Comparison of ENCODE assay signal across 25 cellular contexts in the genomic region with DNA sequence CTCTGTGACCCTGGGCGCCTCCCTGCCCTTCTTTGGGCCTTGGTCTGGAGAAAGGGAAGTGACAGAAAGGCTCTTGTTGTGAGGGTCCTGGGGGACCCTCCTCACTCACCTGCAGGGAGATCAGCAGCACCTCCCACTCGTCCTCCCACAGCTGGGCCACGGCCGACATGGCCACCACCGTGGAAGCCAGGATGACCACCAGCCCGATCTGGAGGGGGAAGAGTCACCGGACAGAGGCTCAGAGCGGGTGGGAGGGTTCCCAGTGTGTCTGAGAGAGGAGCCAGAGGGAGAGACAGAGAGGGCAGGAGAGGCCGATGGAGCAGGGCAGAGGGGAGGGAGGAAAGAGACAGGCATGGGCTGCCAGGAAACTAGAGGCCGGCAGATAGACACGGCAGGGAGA. TPM values are rescaled to one million over a fixed set of nuclear protein-coding genes. Genes with fewer than 3 reads are reported as not detected.
DNase-seq lines count a peak whose midpoint lies in the region; ATAC-seq, FAIRE-seq and TF ChIP-seq lines count a peak whose summit lies in the region.
"Had no signal": no experiment of that assay in that cellular context is flagged by ENCODE, and none has a peak within 500 bp of the region (broad histone marks: within the 10 kb centered on the region; RNA-seq: fewer than 3 reads in every experiment).

No MANE protein-coding gene starts in this region.

- H2BK120ac ChIP-seq in neuronal stem cell (ENCODE audit: low read depth, low read length), result no peak overlapping the region

- H3K36me3 ChIP-seq in HepG2 (replicated peaks in 1 of 2; ENCODE audit: control insufficient read depth in 1 of 2, insufficient read depth in 2 of 2, low read length in 2 of 2), result peaks cover 27 to 34% of the 10 kb centered on the region in 2 experiments; a peak in 4 of 5 replicates
- no peaks in the 10 kb centered on the region for H3K36me3 ChIP-seq in right lobe of liver
- H3K36me3 ChIP-seq in neuronal stem cell (replicated peaks in 1 of 2; ENCODE audit: control insufficient read depth in 2 of 2, insufficient read depth in 2 of 2, low read length in 2 of 2), result no peaks in the 10 kb centered on the region
- H3K36me3 ChIP-seq: BE2C, HAP-1 had no signal

- H3K27me3 ChIP-seq in HepG2 (ENCODE audit: control insufficient read depth in 1 of 2, insufficient read depth in 2 of 2, low read length in 2 of 2) (no peaks in the 10 kb centered on the region), right lobe of liver (no peaks in the 10 kb centered on the region), neuronal stem cell (ENCODE audit: control insufficient read depth in 3 of 3, insufficient read depth in 3 of 3, low read depth in 1 of 3, low read length in 3 of 3) (peaks cover 0 to 48% (median 0%) of the 10 kb centered on the region in 3 experiments)
- H3K27me3 ChIP-seq: BE2C; BLaER1 treated with 17β-estradiol and CSF1 and Interleukin-3, amounts not matched to agents 10 nM and 100 nM had no signal

- H3K79me2 ChIP-seq in HepG2 (ENCODE audit: insufficient read depth, low read length), result no peaks in the 10 kb centered on the region

- DNase-seq in HepG2 (ENCODE audit: low spot score), result no peak
- DNase-seq in right lobe of liver, result no peak
- DNase-seq in neuronal stem cell (ENCODE audit: low spot score), result no peak
- DNase-seq in NCI-H526 treated with DMSO at 0.1 percent for 48 hours (lab: John Stamatoyannopoulos, UW), result no peak
- no peak for DNase-seq in activated T-helper 1 cell treated with anti-CD3 and anti-CD28 coated beads, Interleukin-12 subunit alpha, Interleukin-12 subunit beta, Interleukin-2, Interleukin-4 antibody, amounts not matched to agents 30 ng/mL and 10 ng/mL and 1 ng/mL, durations not matched to agents 14 hours and 24 hours and 36 hours (ENCODE audit: low spot score)
- DNase-seq: 8988T; ACHN; AML-193; BE2C; Calu3; CD4-positive, alpha-beta T cell; CD8-positive, alpha-beta memory T cell; DMS53; DMS79 treated with DMSO at 0.1 percent for 48 hours; GF-D8; HFFc6 had no signal

- TF ChIP-seq RAD21 in HepG2 (CRISPR knock-in tag; IDR thresholded peaks at IDR 0.05), result no peak

- TF ChIP-seq EP300 in HepG2 (IDR thresholded peaks at IDR 0.05; ENCODE audit: low read depth in 2 of 2, low read length in 2 of 2) (no peak), HepG2 (CRISPR knock-in tag; IDR thresholded peaks at IDR 0.05; ENCODE audit: borderline replicate concordance) (no peak)

- H2BK12ac ChIP-seq in neuronal stem cell (ENCODE audit: low read length), result no peak overlapping the region

- no TSS peak for BruUV-seq in HepG2 (replicated peaks; lab: Mats Ljungman, UMichigan)

- H3K18ac ChIP-seq in neuronal stem cell (ENCODE audit: low read length), result peak overlapping the region; percentile 44

- no peak for TF ChIP-seq CTCF in HepG2 (CRISPR knock-in tag; IDR thresholded peaks at IDR 0.05)
- no peak for TF ChIP-seq CTCF in right lobe of liver (IDR thresholded peaks at IDR 0.05)

- CTCF ChIA-PET in HepG2 (lab: Yijun Ruan, JAX; ENCODE audit: low intra/inter-chr PET ratio, low total read pairs), result no interaction called here

- H2AK5ac ChIP-seq in neuronal stem cell (ENCODE audit: low read depth, low read length), result peak overlapping the region; percentile 93

- H3K27me3 Mint-ChIP-seq in activated T-helper 1 cell treated with anti-CD3 and anti-CD28 coated beads, Interleukin-12 subunit alpha, Interleukin-12 subunit beta, Interleukin-2, Interleukin-4 antibody, amounts not matched to agents 30 ng/mL and 10 ng/mL and 1 ng/mL, durations not matched to agents 14 hours and 24 hours and 36 hours (ENCODE audit: insufficient read depth), result peaks cover 8% of the 10 kb centered on the region
- H3K27me3 Mint-ChIP-seq: CD4-positive, alpha-beta T cell had no signal

- TF ChIP-seq POLR2A in HepG2 (IDR thresholded peaks at IDR 0.05; ENCODE audit: insufficient read depth in 1 of 2, low read depth in 2 of 2, low read length in 2 of 2) (no peak), right lobe of liver (IDR thresholded peaks at IDR 0.05) (no peak)

- H3K9me3 Mint-ChIP-seq in activated T-helper 1 cell treated with anti-CD3 and anti-CD28 coated beads, Interleukin-12 subunit alpha, Interleukin-12 subunit beta, Interleukin-2, Interleukin-4 antibody, amounts not matched to agents 30 ng/mL and 10 ng/mL and 1 ng/mL, durations not matched to agents 14 hours and 24 hours and 36 hours, result no peaks in the 10 kb centered on the region
- H3K9me3 Mint-ChIP-seq: CD4-positive, alpha-beta T cell; CD8-positive, alpha-beta memory T cell; GM23338; HFFc6 had no signal

- in situ Hi-C loops in HepG2 (cut with HindIII; ENCODE audit: extremely low pct_ligation_motif_present, low pct_unique_long_range_greater_than_20kb), result loop anchor here (5.0 kb wide), 1 partner anchor 83 kb away; no protein-coding TSS in a partner anchor

- H3K9ac ChIP-seq in HepG2 (ENCODE audit: insufficient read depth, low read depth, low read length), result no peak overlapping the region
- peak overlapping the region; percentile 55 for H3K9ac ChIP-seq in neuronal stem cell (ENCODE audit: low read depth, low read length, poor library complexity)
- H3K9ac ChIP-seq: BLaER1 treated with 17β-estradiol and CSF1 and Interleukin-3, amounts not matched to agents 10 nM and 100 nM had no signal

- no peak overlapping the region for H3K4ac ChIP-seq in neuronal stem cell (ENCODE audit: low read length)

- peak overlapping the region; percentile 58 for H2BK5ac ChIP-seq in neuronal stem cell (ENCODE audit: low read length)

- intact Hi-C loops in HepG2 (cut with micrococcal nuclease; ENCODE audit: unreplicated experiment) (no loop called here), right lobe of liver (cut with DNase I) (loop anchor here in 1 of 2 donors (5.0 kb wide), 1 partner anchor 83 kb away; no protein-coding TSS in a partner anchor)
- intact Hi-C loops in activated T-helper 1 cell treated with anti-CD3 and anti-CD28 coated beads, Interleukin-12 subunit alpha, Interleukin-12 subunit beta, Interleukin-2, Interleukin-4 antibody, amounts not matched to agents 30 ng/mL and 10 ng/mL and 1 ng/mL, durations not matched to agents 14 hours and 24 hours and 36 hours (cut with micrococcal nuclease), result no loop called here

- POLR2A ChIA-PET in HepG2 (lab: Yijun Ruan, JAX), result no interaction called here

- no peaks in the 10 kb centered on the region for H3K4me1 Mint-ChIP-seq in activated T-helper 1 cell treated with anti-CD3 and anti-CD28 coated beads, Interleukin-12 subunit alpha, Interleukin-12 subunit beta, Interleukin-2, Interleukin-4 antibody, amounts not matched to agents 30 ng/mL and 10 ng/mL and 1 ng/mL, durations not matched to agents 14 hours and 24 hours and 36 hours (ENCODE audit: low read depth)
- H3K4me1 Mint-ChIP-seq: CD14-positive monocyte; CD8-positive, alpha-beta memory T cell had no signal

- H3K4me3 Mint-ChIP-seq in activated T-helper 1 cell treated with anti-CD3 and anti-CD28 coated beads, Interleukin-12 subunit alpha, Interleukin-12 subunit beta, Interleukin-2, Interleukin-4 antibody, amounts not matched to agents 30 ng/mL and 10 ng/mL and 1 ng/mL, durations not matched to agents 14 hours and 24 hours and 36 hours, result no peak overlapping the region
- H3K4me3 Mint-ChIP-seq: CD14-positive monocyte; CD4-positive, alpha-beta T cell; GM23338; HFFc6 had no signal

- H3K27ac Mint-ChIP-seq in activated T-helper 1 cell treated with anti-CD3 and anti-CD28 coated beads, Interleukin-12 subunit alpha, Interleukin-12 subunit beta, Interleukin-2, Interleukin-4 antibody, amounts not matched to agents 30 ng/mL and 10 ng/mL and 1 ng/mL, durations not matched to agents 14 hours and 24 hours and 36 hours, result no peak overlapping the region
- H3K27ac Mint-ChIP-seq: CD4-positive, alpha-beta T cell; GM23338; HFFc6 had no signal

- H4K91ac ChIP-seq in neuronal stem cell (ENCODE audit: low read depth, low read length, poor library complexity), result peak overlapping the region; percentile 40

- no peaks in the 10 kb centered on the region for H4K20me1 ChIP-seq in HepG2 (ENCODE audit: insufficient read depth, low read length)

- WGBS in HepG2 (ENCODE audit: low lambda C conversion rate), result 99% methylated on average over 10 of the region's 11 CpGs
- 75% methylated on average over 9 of the region's 11 CpGs for WGBS in right lobe of liver (ENCODE audit: insufficient coverage, low coverage, low lambda C conversion rate, missing lambda C conversion rate)
- WGBS in neuronal stem cell (ENCODE audit: extremely low coverage in 2 of 2, insufficient read length in 2 of 2, insufficient replicate concordance in 1 of 2), 2 donors, result no CpG with 5 or more reads among the region's 11 CpGs

- no peak overlapping the region for H3K23ac ChIP-seq in neuronal stem cell (ENCODE audit: low read depth, low read length, poor library complexity)

- ATAC-seq in HepG2 (no peak), right lobe of liver (no peak)
- ATAC-seq: A549, GM23338 had no signal

- no peak overlapping the region for H4K8ac ChIP-seq in neuronal stem cell (ENCODE audit: low read depth, low read length)

- no peak overlapping the region for H3K27ac ChIP-seq in HepG2 (ENCODE audit: extremely low read length, insufficient read depth, low read length)
- no peak overlapping the region for H3K27ac ChIP-seq in right lobe of liver
- H3K27ac ChIP-seq in neuronal stem cell (replicated peaks; ENCODE audit: low read length), result no peak overlapping the region
- H3K27ac ChIP-seq: A549; BLaER1 treated with 17β-estradiol and CSF1 and Interleukin-3, amounts not matched to agents 10 nM and 100 nM had no signal

- no peak overlapping the region for H2AFZ ChIP-seq in HepG2 (ENCODE audit: low read length)
- no peak overlapping the region for H2AFZ ChIP-seq in neuronal stem cell (ENCODE audit: low read length)
- H2AFZ ChIP-seq: GM23338 had no signal

- no peak overlapping the region for H2BK15ac ChIP-seq in neuronal stem cell (ENCODE audit: low read length)

- H3K14ac ChIP-seq in neuronal stem cell (ENCODE audit: low read length), result peak overlapping the region; percentile 2

- FAIRE-seq in HepG2 (lab: Jason Lieb, UNC), result no peak
- FAIRE-seq: A549, GM12891, GM18507, H54 had no signal

- no peak overlapping the region for H3K4me2 ChIP-seq in HepG2 (ENCODE audit: low read depth, low read length)
- H3K4me2 ChIP-seq in neuronal stem cell (ENCODE audit: insufficient read depth, low read length, poor library complexity, severe bottlenecking), result no peak overlapping the region
- H3K4me2 ChIP-seq: A549; BLaER1 treated with 17β-estradiol and CSF1 and Interleukin-3, amounts not matched to agents 10 nM and 100 nM; GM23338 had no signal

- H3K4me3 ChIP-seq in HepG2 (replicated peaks in 1 of 3; ENCODE audit: insufficient read depth in 1 of 3, low read depth in 2 of 3, low read length in 3 of 3) (no peak overlapping the region), right lobe of liver (no peak overlapping the region), neuronal stem cell (ENCODE audit: low read length in 2 of 2) (no peak overlapping the region)
- H3K4me3 ChIP-seq: A549; BLaER1 treated with 17β-estradiol and CSF1 and Interleukin-3, amounts not matched to agents 10 nM and 100 nM; GM23338; HAP-1 had no signal

- peaks cover 2% of the 10 kb centered on the region for H3K79me1 ChIP-seq in neuronal stem cell (ENCODE audit: low read depth, low read length)

- H3K36me3 Mint-ChIP-seq in activated T-helper 1 cell treated with anti-CD3 and anti-CD28 coated beads, Interleukin-12 subunit alpha, Interleukin-12 subunit beta, Interleukin-2, Interleukin-4 antibody, amounts not matched to agents 30 ng/mL and 10 ng/mL and 1 ng/mL, durations not matched to agents 14 hours and 24 hours and 36 hours (ENCODE audit: low read depth), result no peaks in the 10 kb centered on the region

- H3K4me1 ChIP-seq in HepG2 (ENCODE audit: insufficient read depth, low read length) (no peaks in the 10 kb centered on the region), right lobe of liver (no peaks in the 10 kb centered on the region), neuronal stem cell (ENCODE audit: control insufficient read depth in 2 of 2, insufficient read depth in 1 of 2, low read depth in 1 of 2, low read length in 2 of 2) (peaks cover 0 to 4% of the 10 kb centered on the region in 2 donors)
- H3K4me1 ChIP-seq: BE2C; BLaER1 treated with 17β-estradiol and CSF1 and Interleukin-3, amounts not matched to agents 10 nM and 100 nM; HAP-1 had no signal

- H3K9me3 ChIP-seq in HepG2 (ENCODE audit: low read length) (no peaks in the 10 kb centered on the region), right lobe of liver (no peaks in the 10 kb centered on the region), neuronal stem cell (replicated peaks in 1 of 2; ENCODE audit: control insufficient read depth in 2 of 2, insufficient read depth in 1 of 2, low read depth in 1 of 2, low read length in 2 of 2) (no peaks in the 10 kb centered on the region)
- H3K9me3 ChIP-seq: A549; BE2C; BLaER1 treated with 17β-estradiol and CSF1 and Interleukin-3, amounts not matched to agents 10 nM and 100 nM; HAP-1 had no signal

RNA-seq across cellular contexts. Expression of a gene that starts 16.8 kb away (rescaled TPM):
- total RNA-seq in HepG2 (2016; rRNA removed; fragmentation: Illumina TruSeq; extraction: Trizol) (not detected in 2 replicates), right lobe of liver (under 1 TPM in 1 of 6 experiments, not detected in 5; 0.09 TPM)
- not detected in 2 replicates for total RNA-seq in HepG2 (2016; cell fraction: cytosol; rRNA removed; fragmentation: Illumina TruSeq; extraction: Trizol; ENCODE audit: low read depth)
- not detected in 2 replicates for total RNA-seq in HepG2 (2016; cell fraction: insoluble cytoplasmic fraction; rRNA removed; fragmentation: Illumina TruSeq; extraction: Trizol)
- total RNA-seq in HepG2 (2016; cell fraction: membrane; rRNA removed; fragmentation: Illumina TruSeq; extraction: Trizol), result not detected in 2 replicates
- not detected in 2 replicates for total RNA-seq in HepG2 (2016; cell fraction: nucleus; rRNA removed; fragmentation: Illumina TruSeq; extraction: Trizol)
- polyA plus RNA-seq in HepG2 (2011; rRNA removed), result not detected in 2 replicates
- 0.03 TPM in 1 of 2 replicates, not detected in the other for polyA plus RNA-seq in HepG2 (2011; cell fraction: cytosol; rRNA removed)
- 0.10 and 0.14 TPM in 2 replicates for polyA plus RNA-seq in HepG2 (2011; cell fraction: nucleus; rRNA removed)
- 0.12 TPM in 1 of 2 replicates, not detected in the other for polyA plus RNA-seq in HepG2 (2012)
- polyA plus RNA-seq in HepG2 (2016; cell fraction: cytosol; fragmentation: Illumina TruSeq; extraction: Trizol; ENCODE audit: low read depth), result not detected in 2 replicates
- polyA plus RNA-seq in HepG2 (2016; cell fraction: insoluble cytoplasmic fraction; fragmentation: Illumina TruSeq; extraction: Trizol; ENCODE audit: low read depth), result not detected in 2 replicates
- polyA plus RNA-seq in HepG2 (2016; cell fraction: membrane; fragmentation: Illumina TruSeq; extraction: Trizol; ENCODE audit: low read depth), result not detected in 2 replicates
- 1.3 TPM in 1 of 2 replicates, not detected in the other for polyA plus RNA-seq in HepG2 (2016; cell fraction: nucleus; fragmentation: Illumina TruSeq; extraction: Trizol; ENCODE audit: insufficient read depth, low read depth)
- polyA minus RNA-seq in HepG2 (2011; rRNA and poly(A)+ RNA removed; ENCODE audit: low replicate concordance), result 9.7 TPM in 1 of 2 replicates, not detected in the other
- polyA minus RNA-seq in HepG2 (2011; cell fraction: cytosol; rRNA and poly(A)+ RNA removed), result 0.70 TPM in 1 of 2 replicates, not detected in the other
- 0.64 TPM in 1 of 2 replicates, not detected in the other for polyA minus RNA-seq in HepG2 (2011; cell fraction: nucleus; rRNA and poly(A)+ RNA removed)
- 1.2 TPM for polyA plus RNA-seq in neuronal stem cell (2013, experiment 1 of 2)
- polyA plus RNA-seq in neuronal stem cell (2013, experiment 2 of 2), result 1.5 TPM
- total RNA-seq in activated T-helper 1 cell treated with anti-CD3 and anti-CD28 coated beads, Interleukin-12 subunit alpha, Interleukin-12 subunit beta, Interleukin-2, Interleukin-4 antibody, amounts not matched to agents 30 ng/mL and 10 ng/mL and 1 ng/mL, durations not matched to agents 14 hours and 24 hours and 36 hours, result 2.5 and 2.8 TPM in 2 replicates
- total RNA-seq: G401, HFFc6 had no signal

RNA-seq across cellular contexts. Expression of a gene that starts 50.5 kb away (rescaled TPM):
- total RNA-seq in HepG2 (2016; rRNA removed; fragmentation: Illumina TruSeq; extraction: Trizol), result 2,143 and 2,814 TPM in 2 replicates
- total RNA-seq in HepG2 (2016; cell fraction: cytosol; rRNA removed; fragmentation: Illumina TruSeq; extraction: Trizol; ENCODE audit: low read depth), result 3,026 and 3,837 TPM in 2 replicates
- 2,366 and 2,701 TPM in 2 replicates for total RNA-seq in HepG2 (2016; cell fraction: insoluble cytoplasmic fraction; rRNA removed; fragmentation: Illumina TruSeq; extraction: Trizol)
- 5,197 and 5,735 TPM in 2 replicates for total RNA-seq in HepG2 (2016; cell fraction: membrane; rRNA removed; fragmentation: Illumina TruSeq; extraction: Trizol)
- total RNA-seq in HepG2 (2016; cell fraction: nucleus; rRNA removed; fragmentation: Illumina TruSeq; extraction: Trizol), result 799 and 826 TPM in 2 replicates
- polyA plus RNA-seq in HepG2 (2011; rRNA removed), result 3,295 and 3,616 TPM in 2 replicates
- 3,790 and 3,975 TPM in 2 replicates for polyA plus RNA-seq in HepG2 (2011; cell fraction: cytosol; rRNA removed)
- polyA plus RNA-seq in HepG2 (2011; cell fraction: nucleus; rRNA removed), result 1,120 and 1,329 TPM in 2 replicates
- 4,677 and 5,383 TPM in 2 replicates for polyA plus RNA-seq in HepG2 (2012)
- 4,653 and 5,328 TPM in 2 replicates for polyA plus RNA-seq in HepG2 (2016; cell fraction: cytosol; fragmentation: Illumina TruSeq; extraction: Trizol; ENCODE audit: low read depth)
- 3,740 and 3,849 TPM in 2 replicates for polyA plus RNA-seq in HepG2 (2016; cell fraction: insoluble cytoplasmic fraction; fragmentation: Illumina TruSeq; extraction: Trizol; ENCODE audit: low read depth)
- polyA plus RNA-seq in HepG2 (2016; cell fraction: membrane; fragmentation: Illumina TruSeq; extraction: Trizol; ENCODE audit: low read depth), result 7,247 and 7,550 TPM in 2 replicates
- polyA plus RNA-seq in HepG2 (2016; cell fraction: nucleus; fragmentation: Illumina TruSeq; extraction: Trizol; ENCODE audit: insufficient read depth, low read depth), result 2,020 and 2,028 TPM in 2 replicates
- 1,170 and 2,337 TPM in 2 replicates for polyA minus RNA-seq in HepG2 (2011; rRNA and poly(A)+ RNA removed; ENCODE audit: low replicate concordance)
- 547 and 597 TPM in 2 replicates for polyA minus RNA-seq in HepG2 (2011; cell fraction: cytosol; rRNA and poly(A)+ RNA removed)
- 281 and 352 TPM in 2 replicates for polyA minus RNA-seq in HepG2 (2011; cell fraction: nucleus; rRNA and poly(A)+ RNA removed)
- total RNA-seq in right lobe of liver, result 100 to 1,000 TPM; 311 to 560 (median 447) TPM
- 5,741 TPM for polyA plus RNA-seq in neuronal stem cell (2013, experiment 1 of 2)
- 5,744 TPM for polyA plus RNA-seq in neuronal stem cell (2013, experiment 2 of 2)
- 2,822 and 2,924 TPM in 2 replicates for total RNA-seq in activated T-helper 1 cell treated with anti-CD3 and anti-CD28 coated beads, Interleukin-12 subunit alpha, Interleukin-12 subunit beta, Interleukin-2, Interleukin-4 antibody, amounts not matched to agents 30 ng/mL and 10 ng/mL and 1 ng/mL, durations not matched to agents 14 hours and 24 hours and 36 hours
